ENCODE assay signal across 8 cellular contexts in genomic region chr19:47600246-47601179, GRCh38. TPM values are rescaled to one million over a fixed set of nuclear protein-coding genes. Genes with fewer than 3 reads are reported as not detected.
A peak's percentile ranks its signal among the peaks of the same experiment; 100 is the strongest.
DNase-seq lines count a peak whose midpoint lies in the region; ATAC-seq and TF ChIP-seq lines count a peak whose summit lies in the region.

No MANE protein-coding gene starts in this region.

- peak overlapping the region; percentile 89 for H3K4me2 ChIP-seq in Loucy (ENCODE audit: low read depth, low read length, poor library complexity, severe bottlenecking)

- H3K4me3 Mint-ChIP-seq in nephron, result peak overlapping the region; percentile 78 to 89 (median 79)

- peak overlapping the region; percentile 94 for H3K27ac ChIP-seq in RWPE2 (ENCODE audit: poor library complexity, severe bottlenecking)

- H3K4me1 Mint-ChIP-seq in nephron, result peaks cover 14% of the 10 kb centered on the region

- peak; percentile 86 for ATAC-seq in RWPE2 (ENCODE audit: low read depth)
- ATAC-seq in stimulated activated naive CD8-positive, alpha-beta T cell treated with anti-CD3 and anti-CD28 coated beads, Interleukin-15, Interleukin-2, amounts not matched to agents 100 U/mL and 50 U/mL, for 24 hours, result peak; percentile 98

- H3K9me3 Mint-ChIP-seq in nephron, result no peaks in the 10 kb centered on the region

- H4K20me1 ChIP-seq in Loucy (ENCODE audit: insufficient read depth, low read length, poor library complexity, severe bottlenecking), result no peaks in the 10 kb centered on the region

- H3K27me3 ChIP-seq in H7 (ENCODE audit: control insufficient read depth, insufficient read depth, low read length) (no peaks in the 10 kb centered on the region), Loucy (ENCODE audit: insufficient read depth, low read length, poor library complexity, severe bottlenecking) (no peaks in the 10 kb centered on the region), RWPE2 (ENCODE audit: insufficient read depth, poor library complexity, severe bottlenecking) (no peaks in the 10 kb centered on the region)

- H3K27ac Mint-ChIP-seq in nephron, result peak overlapping the region; percentile 74 to 83 (median 77)

- peak; percentile 99 for DNase-seq in ELR (ENCODE audit: low read depth)
- peak; percentile 99 for DNase-seq in H7
- peak; percentile 99 for DNase-seq in RWPE2 (ENCODE audit: low spot score)
- peak; percentile 100 for DNase-seq in activated effector memory CD4-positive, alpha-beta T cell treated with Interleukin-2 at 50 U/mL for 16 hours
- peak; percentile 98 for DNase-seq in fibroblast of the aortic adventitia (ENCODE audit: low read depth)
- DNase-seq in stimulated activated naive CD8-positive, alpha-beta T cell treated with anti-CD3 and anti-CD28 coated beads, Interleukin-15, Interleukin-2, amounts not matched to agents 100 U/mL and 50 U/mL, for 24 hours, result peak; percentile 99

- H3K4me1 ChIP-seq in Loucy (ENCODE audit: insufficient read depth, low read length, poor library complexity, severe bottlenecking) (peaks cover 12% of the 10 kb centered on the region), RWPE2 (ENCODE audit: insufficient read depth, poor library complexity, severe bottlenecking) (peaks cover 4% of the 10 kb centered on the region)

- H3F3A ChIP-seq in Loucy (ENCODE audit: low read depth), result peaks cover 3% of the 10 kb centered on the region; the same call in 1 of the 2 replicates

- H3K79me2 ChIP-seq in Loucy (ENCODE audit: insufficient read depth, low read length), result no peaks in the 10 kb centered on the region

- TF ChIP-seq CTCF in Loucy (conservative IDR thresholded peaks at IDR 0.05; ENCODE audit: low read length) (no peak), RWPE2 (IDR thresholded peaks at IDR 0.05; ENCODE audit: poor library complexity, severe bottlenecking) (no peak), fibroblast of the aortic adventitia (IDR thresholded peaks at IDR 0.05; ENCODE audit: insufficient read depth, low read length) (no peak), nephron (IDR thresholded peaks at IDR 0.05; ENCODE audit: unreplicated experiment in 3 of 3) (no peak)

- no peaks in the 10 kb centered on the region for H3K9me3 ChIP-seq in Loucy (ENCODE audit: insufficient read depth, low read depth, low read length)
- no peaks in the 10 kb centered on the region for H3K9me3 ChIP-seq in RWPE2 (ENCODE audit: severe bottlenecking)

- H3K36me3 ChIP-seq in H7 (replicated peaks; ENCODE audit: control insufficient read depth, insufficient read depth, low read length) (no peaks in the 10 kb centered on the region), Loucy (ENCODE audit: insufficient read depth, low read length) (no peaks in the 10 kb centered on the region), RWPE2 (ENCODE audit: low read depth) (no peaks in the 10 kb centered on the region)

- H2AFZ ChIP-seq in Loucy (ENCODE audit: low read length), result peak overlapping the region; percentile 86

- H3K4me3 ChIP-seq in H7 (ENCODE audit: insufficient read depth, low read depth, low read length) (peak overlapping the region; percentile 49), Loucy (ENCODE audit: low read length, poor library complexity, severe bottlenecking) (peak overlapping the region; percentile 97), RWPE2 (ENCODE audit: severe bottlenecking) (peak overlapping the region; percentile 43), fibroblast of the aortic adventitia (ENCODE audit: low read depth, low read length) (peak overlapping the region; percentile 72)

- no peaks in the 10 kb centered on the region for H3K9me2 ChIP-seq in Loucy (replicated peaks; ENCODE audit: low read depth, low read length)

- peak overlapping the region; percentile 93 for H3K9ac ChIP-seq in Loucy (ENCODE audit: low read depth, low read length, poor library complexity, severe bottlenecking)

- H3K36me3 Mint-ChIP-seq in nephron (ENCODE audit: low read depth), result no peaks in the 10 kb centered on the region

- H3K27me3 Mint-ChIP-seq in nephron (ENCODE audit: low read depth), result peaks cover 15% of the 10 kb centered on the region

RNA-seq across cellular contexts. Expression of gene BICRA, which starts 8.4 kb away (rescaled TPM):
- 3.4 and 8.5 TPM in 2 replicates for total RNA-seq in H7 (2014; rRNA removed; shearing (Covaris generic))
- total RNA-seq in fibroblast of the aortic adventitia (ENCODE audit: low replicate concordance), result 1.1 and 8.5 TPM in 2 replicates

RNA-seq across cellular contexts. Expression of gene ZNF541, which starts 27.6 kb away (rescaled TPM):
- total RNA-seq in H7 (2014; rRNA removed; shearing (Covaris generic)), result not detected in 2 replicates
- total RNA-seq in fibroblast of the aortic adventitia (ENCODE audit: low replicate concordance), result 0.27 and 0.41 TPM in 2 replicates

Comparison
In these comparisons a context has a peak if more than half of its experiments do, and no peak if none do; other contexts are left out.
1. Peak in every context shown above with its lines: DNase-seq, ATAC-seq, H3K4me3 ChIP-seq and H3K27ac ChIP-seq.
2. H3K4me3 ChIP-seq: peak in every context shown above with its lines; median percentile 97 in Loucy; 72 in fibroblast of the aortic adventitia; 49 in H7; 43 in RWPE2.